ENCODE assay signal across 1 cellular context in genomic region chr1:27830621-27831424, GRCh38.
TF ChIP-seq lines count a peak whose summit lies in the region.

Gene PPP1R8, plus strand, starts transcription at chr1:27830782. Its CDS starts 54 bp downstream, at chr1:27830836.

TF ChIP-seq in HepG2, 621 proteins besides CTCF, POLR2A, EP300 and RAD21 (continued from another document and continues in another):
- TF ChIP-seq, protein P1, sequence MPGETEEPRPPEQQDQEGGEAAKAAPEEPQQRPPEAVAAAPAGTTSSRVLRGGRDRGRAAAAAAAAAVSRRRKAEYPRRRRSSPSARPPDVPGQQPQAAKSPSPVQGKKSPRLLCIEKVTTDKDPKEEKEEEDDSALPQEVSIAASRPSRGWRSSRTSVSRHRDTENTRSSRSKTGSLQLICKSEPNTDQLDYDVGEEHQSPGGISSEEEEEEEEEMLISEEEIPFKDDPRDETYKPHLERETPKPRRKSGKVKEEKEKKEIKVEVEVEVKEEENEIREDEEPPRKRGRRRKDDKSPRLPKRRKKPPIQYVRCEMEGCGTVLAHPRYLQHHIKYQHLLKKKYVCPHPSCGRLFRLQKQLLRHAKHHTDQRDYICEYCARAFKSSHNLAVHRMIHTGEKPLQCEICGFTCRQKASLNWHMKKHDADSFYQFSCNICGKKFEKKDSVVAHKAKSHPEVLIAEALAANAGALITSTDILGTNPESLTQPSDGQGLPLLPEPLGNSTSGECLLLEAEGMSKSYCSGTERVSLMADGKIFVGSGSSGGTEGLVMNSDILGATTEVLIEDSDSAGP (CRISPR knock-in tag; IDR thresholded peaks at IDR 0.05; ENCODE audit: borderline replicate concordance): peak; percentile 73; the same call in 1 of the 2 replicates
- TF ChIP-seq, protein P2, sequence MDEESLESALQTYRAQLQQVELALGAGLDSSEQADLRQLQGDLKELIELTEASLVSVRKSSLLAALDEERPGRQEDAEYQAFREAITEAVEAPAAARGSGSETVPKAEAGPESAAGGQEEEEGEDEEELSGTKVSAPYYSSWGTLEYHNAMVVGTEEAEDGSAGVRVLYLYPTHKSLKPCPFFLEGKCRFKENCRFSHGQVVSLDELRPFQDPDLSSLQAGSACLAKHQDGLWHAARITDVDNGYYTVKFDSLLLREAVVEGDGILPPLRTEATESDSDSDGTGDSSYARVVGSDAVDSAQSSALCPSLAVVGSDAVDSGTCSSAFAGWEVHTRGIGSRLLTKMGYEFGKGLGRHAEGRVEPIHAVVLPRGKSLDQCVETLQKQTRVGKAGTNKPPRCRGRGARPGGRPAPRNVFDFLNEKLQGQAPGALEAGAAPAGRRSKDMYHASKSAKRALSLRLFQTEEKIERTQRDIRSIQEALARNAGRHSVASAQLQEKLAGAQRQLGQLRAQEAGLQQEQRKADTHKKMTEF (CRISPR knock-in tag; IDR thresholded peaks at IDR 0.05): peak; percentile 86
- peak; percentile 71; the same call in 1 of the 2 replicates for TF ChIP-seq ZNF274 (CRISPR knock-in tag; IDR thresholded peaks at IDR 0.05)
- TF ChIP-seq TMF1 (CRISPR knock-in tag; IDR thresholded peaks at IDR 0.05; ENCODE audit: low read depth): no peak
- TF ChIP-seq CBX1 (IDR thresholded peaks at IDR 0.05; ENCODE audit: low read depth): no peak
- TF ChIP-seq PLRG1 (conservative IDR thresholded peaks at IDR 0.05): no peak
- no peak for TF ChIP-seq FLYWCH1 (CRISPR knock-in tag; IDR thresholded peaks at IDR 0.05)
- TF ChIP-seq HNRNPUL1 (IDR thresholded peaks at IDR 0.05; ENCODE audit: low read depth, low read length): no peak
- TF ChIP-seq SKI (IDR thresholded peaks at IDR 0.05; ENCODE audit: partially characterized antibody): no peak
- TF ChIP-seq JUN (CRISPR knock-in tag; IDR thresholded peaks at IDR 0.05): 0 out of 2 replicates have a peak, but pooled peaks have one; percentile 33
- no peak for TF ChIP-seq ZNF383 (CRISPR knock-in tag; IDR thresholded peaks at IDR 0.05; ENCODE audit: borderline replicate concordance)
- no peak for TF ChIP-seq HNF1A (IDR thresholded peaks at IDR 0.05; ENCODE audit: low read depth)
- TF ChIP-seq HNF1A (CRISPR knock-in tag; IDR thresholded peaks at IDR 0.05; ENCODE audit: borderline replicate concordance): 0 out of 2 replicates have a peak, but pooled peaks have one; percentile 23
- TF ChIP-seq ZNF737 (CRISPR knock-in tag; IDR thresholded peaks at IDR 0.05; ENCODE audit: borderline replicate concordance): no peak
- no peak for TF ChIP-seq NFATC3 (CRISPR knock-in tag; IDR thresholded peaks at IDR 0.05)
- no peak; the same call in 1 of the 2 replicates for TF ChIP-seq SMAD1 (CRISPR knock-in tag; IDR thresholded peaks at IDR 0.05; ENCODE audit: borderline replicate concordance, low read depth)
- 0 out of 2 replicates have a peak, but pooled peaks have one; percentile 25 for TF ChIP-seq KDM1A (CRISPR knock-in tag; IDR thresholded peaks at IDR 0.05)
- peak; percentile 76; the same call in 1 of the 2 replicates for TF ChIP-seq BRD4 (CRISPR knock-in tag; IDR thresholded peaks at IDR 0.05)
- 0 out of 2 replicates have a peak, but pooled peaks have one; percentile 27 for TF ChIP-seq ZNF724P (CRISPR knock-in tag; IDR thresholded peaks at IDR 0.05; ENCODE audit: borderline replicate concordance)
- TF ChIP-seq IRX3 (CRISPR knock-in tag; IDR thresholded peaks at IDR 0.05; ENCODE audit: borderline replicate concordance, low read depth): no peak; the same call in 1 of the 2 replicates
- TF ChIP-seq, protein P3, sequence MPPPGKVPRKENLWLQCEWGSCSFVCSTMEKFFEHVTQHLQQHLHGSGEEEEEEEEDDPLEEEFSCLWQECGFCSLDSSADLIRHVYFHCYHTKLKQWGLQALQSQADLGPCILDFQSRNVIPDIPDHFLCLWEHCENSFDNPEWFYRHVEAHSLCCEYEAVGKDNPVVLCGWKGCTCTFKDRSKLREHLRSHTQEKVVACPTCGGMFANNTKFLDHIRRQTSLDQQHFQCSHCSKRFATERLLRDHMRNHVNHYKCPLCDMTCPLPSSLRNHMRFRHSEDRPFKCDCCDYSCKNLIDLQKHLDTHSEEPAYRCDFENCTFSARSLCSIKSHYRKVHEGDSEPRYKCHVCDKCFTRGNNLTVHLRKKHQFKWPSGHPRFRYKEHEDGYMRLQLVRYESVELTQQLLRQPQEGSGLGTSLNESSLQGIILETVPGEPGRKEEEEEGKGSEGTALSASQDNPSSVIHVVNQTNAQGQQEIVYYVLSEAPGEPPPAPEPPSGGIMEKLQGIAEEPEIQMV (CRISPR knock-in tag; IDR thresholded peaks at IDR 0.05; ENCODE audit: low read depth): no peak; the same call in 1 of the 2 replicates
- TF ChIP-seq ZNF331 (CRISPR knock-in tag; IDR thresholded peaks at IDR 0.05): peak; percentile 49; the same call in 1 of the 2 replicates
- TF ChIP-seq ATF4 (CRISPR knock-in tag; IDR thresholded peaks at IDR 0.05): peak in 1 of 2 experiments; percentile 52; a peak in 2 of 4 replicates
- peak; percentile 40; the same call in 1 of the 2 replicates for TF ChIP-seq HCFC1 (IDR thresholded peaks at IDR 0.05; ENCODE audit: low read depth, low read length)
- TF ChIP-seq ARID4A (CRISPR knock-in tag; IDR thresholded peaks at IDR 0.05; ENCODE audit: borderline replicate concordance): peak; percentile 86
- no peak for TF ChIP-seq ETV6 (CRISPR knock-in tag; conservative IDR thresholded peaks at IDR 0.05)
- no peak for TF ChIP-seq SMARCC2 (IDR thresholded peaks at IDR 0.05)
- TF ChIP-seq GATAD1 (CRISPR knock-in tag; IDR thresholded peaks at IDR 0.05): peak; percentile 95
- TF ChIP-seq ASH2L (IDR thresholded peaks at IDR 0.05; ENCODE audit: insufficient read length, low read depth, low read length): peak; percentile 89
- no peak for TF ChIP-seq ZNF382 (CRISPR knock-in tag; IDR thresholded peaks at IDR 0.05; ENCODE audit: borderline replicate concordance)
- peak; percentile 50; the same call in 1 of the 2 replicates for TF ChIP-seq ZNF563 (CRISPR knock-in tag; IDR thresholded peaks at IDR 0.05)
- TF ChIP-seq, protein P4, sequence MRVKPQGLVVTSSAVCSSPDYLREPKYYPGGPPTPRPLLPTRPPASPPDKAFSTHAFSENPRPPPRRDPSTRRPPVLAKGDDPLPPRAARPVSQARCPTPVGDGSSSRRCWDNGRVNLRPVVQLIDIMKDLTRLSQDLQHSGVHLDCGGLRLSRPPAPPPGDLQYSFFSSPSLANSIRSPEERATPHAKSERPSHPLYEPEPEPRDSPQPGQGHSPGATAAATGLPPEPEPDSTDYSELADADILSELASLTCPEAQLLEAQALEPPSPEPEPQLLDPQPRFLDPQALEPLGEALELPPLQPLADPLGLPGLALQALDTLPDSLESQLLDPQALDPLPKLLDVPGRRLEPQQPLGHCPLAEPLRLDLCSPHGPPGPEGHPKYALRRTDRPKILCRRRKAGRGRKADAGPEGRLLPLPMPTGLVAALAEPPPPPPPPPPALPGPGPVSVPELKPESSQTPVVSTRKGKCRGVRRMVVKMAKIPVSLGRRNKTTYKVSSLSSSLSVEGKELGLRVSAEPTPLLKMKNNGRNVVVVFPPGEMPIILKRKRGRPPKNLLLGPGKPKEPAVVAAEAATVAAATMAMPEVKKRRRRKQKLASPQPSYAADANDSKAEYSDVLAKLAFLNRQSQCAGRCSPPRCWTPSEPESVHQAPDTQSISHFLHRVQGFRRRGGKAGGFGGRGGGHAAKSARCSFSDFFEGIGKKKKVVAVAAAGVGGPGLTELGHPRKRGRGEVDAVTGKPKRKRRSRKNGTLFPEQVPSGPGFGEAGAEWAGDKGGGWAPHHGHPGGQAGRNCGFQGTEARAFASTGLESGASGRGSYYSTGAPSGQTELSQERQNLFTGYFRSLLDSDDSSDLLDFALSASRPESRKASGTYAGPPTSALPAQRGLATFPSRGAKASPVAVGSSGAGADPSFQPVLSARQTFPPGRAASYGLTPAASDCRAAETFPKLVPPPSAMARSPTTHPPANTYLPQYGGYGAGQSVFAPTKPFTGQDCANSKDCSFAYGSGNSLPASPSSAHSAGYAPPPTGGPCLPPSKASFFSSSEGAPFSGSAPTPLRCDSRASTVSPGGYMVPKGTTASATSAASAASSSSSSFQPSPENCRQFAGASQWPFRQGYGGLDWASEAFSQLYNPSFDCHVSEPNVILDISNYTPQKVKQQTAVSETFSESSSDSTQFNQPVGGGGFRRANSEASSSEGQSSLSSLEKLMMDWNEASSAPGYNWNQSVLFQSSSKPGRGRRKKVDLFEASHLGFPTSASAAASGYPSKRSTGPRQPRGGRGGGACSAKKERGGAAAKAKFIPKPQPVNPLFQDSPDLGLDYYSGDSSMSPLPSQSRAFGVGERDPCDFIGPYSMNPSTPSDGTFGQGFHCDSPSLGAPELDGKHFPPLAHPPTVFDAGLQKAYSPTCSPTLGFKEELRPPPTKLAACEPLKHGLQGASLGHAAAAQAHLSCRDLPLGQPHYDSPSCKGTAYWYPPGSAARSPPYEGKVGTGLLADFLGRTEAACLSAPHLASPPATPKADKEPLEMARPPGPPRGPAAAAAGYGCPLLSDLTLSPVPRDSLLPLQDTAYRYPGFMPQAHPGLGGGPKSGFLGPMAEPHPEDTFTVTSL (CRISPR knock-in tag; IDR thresholded peaks at IDR 0.05; ENCODE audit: borderline replicate concordance): peak; percentile 67; the same call in 1 of the 2 replicates
- TF ChIP-seq, protein P5, sequence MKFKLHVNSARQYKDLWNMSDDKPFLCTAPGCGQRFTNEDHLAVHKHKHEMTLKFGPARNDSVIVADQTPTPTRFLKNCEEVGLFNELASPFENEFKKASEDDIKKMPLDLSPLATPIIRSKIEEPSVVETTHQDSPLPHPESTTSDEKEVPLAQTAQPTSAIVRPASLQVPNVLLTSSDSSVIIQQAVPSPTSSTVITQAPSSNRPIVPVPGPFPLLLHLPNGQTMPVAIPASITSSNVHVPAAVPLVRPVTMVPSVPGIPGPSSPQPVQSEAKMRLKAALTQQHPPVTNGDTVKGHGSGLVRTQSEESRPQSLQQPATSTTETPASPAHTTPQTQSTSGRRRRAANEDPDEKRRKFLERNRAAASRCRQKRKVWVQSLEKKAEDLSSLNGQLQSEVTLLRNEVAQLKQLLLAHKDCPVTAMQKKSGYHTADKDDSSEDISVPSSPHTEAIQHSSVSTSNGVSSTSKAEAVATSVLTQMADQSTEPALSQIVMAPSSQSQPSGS (CRISPR knock-in tag; IDR thresholded peaks at IDR 0.05): peak; percentile 69
- no peak for TF ChIP-seq ZC3H4 (CRISPR knock-in tag; IDR thresholded peaks at IDR 0.05; ENCODE audit: borderline replicate concordance)
- TF ChIP-seq ZNF777 (CRISPR knock-in tag; IDR thresholded peaks at IDR 0.05): peak; percentile 33
- TF ChIP-seq TBX2 (CRISPR knock-in tag; IDR thresholded peaks at IDR 0.05; ENCODE audit: borderline replicate concordance): peak; percentile 58
